ENCODE assay signal across 20 cellular contexts in the genomic region with DNA sequence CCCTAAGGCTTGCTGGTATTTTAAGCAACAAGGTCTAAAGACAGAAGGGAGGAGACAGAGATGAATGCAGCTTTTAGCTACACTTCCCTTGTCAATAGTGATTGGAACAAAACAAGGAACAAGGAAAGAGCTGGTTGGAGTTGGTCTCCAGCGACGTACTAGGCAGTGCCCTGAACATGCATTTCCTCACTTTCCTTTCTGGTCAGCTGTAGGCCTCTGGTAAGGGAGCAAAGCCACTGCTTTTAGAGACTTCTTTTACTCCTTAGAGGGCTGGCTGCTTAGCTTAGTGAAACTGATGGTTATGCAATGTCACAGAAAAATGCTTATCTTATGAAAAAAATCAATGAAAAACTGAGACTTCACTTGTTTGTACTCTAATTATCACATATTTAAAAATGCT.
"Had no signal": no experiment of that assay in that cellular context is flagged by ENCODE, and none has a peak within 500 bp of the region (broad histone marks: within the 10 kb centered on the region; RNA-seq: fewer than 3 reads in every experiment).

No MANE protein-coding gene starts in this region.

- ATAC-seq: activated CD4-positive, CD25-positive, alpha-beta regulatory T cell treated with anti-CD3 and anti-CD28 coated beads, Interleukin-2, amount 50 U/mL, for 24 hours; activated CD8-positive, alpha-beta T cell treated with anti-CD3 and anti-CD28 coated beads, Interleukin-2, amount 10 ng/mL, durations not matched to agents 7 days and 5 days; activated naive CD8-positive, alpha-beta T cell treated with anti-CD3 and anti-CD28 coated beads, Interleukin-2, amount 50 U/mL, for 24 hours; activated T-cell treated with anti-CD3 and anti-CD28 coated beads, Interleukin-2, amount 50 U/mL, for 4 hours; lower lobe of right lung had no signal

- H3K9me3 ChIP-seq: lower lobe of right lung, pancreas, thyroid gland had no signal

- DNase-seq: activated CD4-positive, alpha-beta T cell treated with anti-CD3 and anti-CD28 coated beads, Interleukin-2, amount 10 ng/mL, durations not matched to agents 7 days and 5 days; activated CD8-positive, alpha-beta memory T cell treated with anti-CD3 and anti-CD28 coated beads, Interleukin-2, amount 50 U/mL, for 4 hours; activated CD8-positive, alpha-beta T cell treated with anti-CD3 and anti-CD28 coated beads, Interleukin-2, amount 10 ng/mL, durations not matched to agents 7 days and 5 days; activated naive CD4-positive, alpha-beta T cell treated with anti-CD3 and anti-CD28 coated beads, Interleukin-2, amount 10 ng/mL, durations not matched to agents 7 days and 5 days; activated naive CD8-positive, alpha-beta T cell treated with anti-CD3 and anti-CD28 coated beads, Interleukin-2, amount 50 U/mL, for 24 hours; activated T-cell treated with anti-CD3 and anti-CD28 coated beads, Interleukin-2, amount 50 U/mL, for 4 hours; aorta; brain microvascular endothelial cell; cerebellar nuclear complex; cortex of kidney; effector CD4-positive, alpha-beta T cell; head of caudate nucleus; lower lobe of right lung; pancreas; stimulated activated CD4-positive, alpha-beta T cell treated with anti-CD3 and anti-CD28 coated beads, Interleukin-12 subunit alpha, Interleukin-12 subunit beta, amount 100 ng/mL, for 4 hours; stimulated activated CD4-positive, alpha-beta T cell treated with anti-CD3 and anti-CD28 coated beads, Interleukin-1b, Interleukin-23, amount 100 ng/mL, for 48 hours; stimulated activated CD8-positive, alpha-beta memory T cell treated with anti-CD3 and anti-CD28 coated beads, Interleukin-4, amount 100 ng/mL, for 48 hours; stimulated activated naive CD4-positive, alpha-beta T cell; thyroid gland had no signal

- H3K27me3 ChIP-seq: brain microvascular endothelial cell, pancreas, thyroid gland had no signal

- H3K27ac ChIP-seq: brain microvascular endothelial cell, lower lobe of right lung, pancreas, thyroid gland had no signal

- H3K36me3 ChIP-seq: brain microvascular endothelial cell, lower lobe of right lung, pancreas, thyroid gland had no signal

- H3K4me1 ChIP-seq: lower lobe of right lung, pancreas, thyroid gland had no signal

- H3K4me3 ChIP-seq: lower lobe of right lung, pancreas, thyroid gland had no signal
